Comparison of ENCODE assay signal across 9 cellular contexts in the genomic region with DNA sequence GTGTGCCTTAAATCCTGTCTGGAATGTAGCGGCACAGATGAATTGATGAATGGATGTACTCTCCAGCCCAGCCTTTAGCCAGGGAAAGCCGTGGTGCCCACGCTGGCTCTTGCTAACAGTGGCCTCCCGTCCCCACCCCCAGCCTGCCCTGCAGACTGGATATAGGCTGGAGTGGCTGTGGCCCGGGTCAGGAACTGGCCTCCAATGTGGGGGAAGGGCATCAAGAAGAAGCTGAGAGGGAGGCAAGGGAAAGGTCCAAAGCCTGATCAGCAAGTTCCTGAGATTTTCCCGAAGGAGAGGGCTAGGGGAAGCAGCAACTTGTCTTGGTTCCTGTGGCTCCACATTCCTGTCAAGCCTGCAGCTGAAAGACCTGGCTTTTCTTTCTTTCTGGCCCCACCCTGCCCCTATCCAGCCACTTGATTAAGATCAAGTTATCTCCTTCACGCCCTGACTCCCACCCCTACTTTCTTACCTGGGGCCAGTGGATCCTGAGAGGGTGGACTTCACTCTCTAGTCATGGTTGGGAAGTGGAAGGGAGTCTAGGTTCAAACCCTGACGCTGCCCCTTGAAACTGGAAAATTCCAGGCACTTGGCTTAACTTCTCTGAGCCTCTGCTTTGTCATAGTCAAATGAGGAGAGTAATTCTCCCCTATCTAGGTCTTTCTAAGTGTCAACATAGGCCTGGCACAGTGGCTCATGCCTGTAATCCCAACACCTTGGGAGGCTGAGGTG. TPM values are rescaled to one million over a fixed set of nuclear protein-coding genes. Genes with fewer than 3 reads are reported as not detected.
DNase-seq lines count a peak whose midpoint lies in the region; ATAC-seq and TF ChIP-seq lines count a peak whose summit lies in the region.
"Had no signal": no experiment of that assay in that cellular context is flagged by ENCODE, and none has a peak within 500 bp of the region (broad histone marks: within the 10 kb centered on the region; RNA-seq: fewer than 3 reads in every experiment).

No MANE protein-coding gene starts in this region.

- H3K9ac ChIP-seq in mesenchymal stem cell (ENCODE audit: low read length), result peak overlapping the region; percentile 47

- H3K27me3 ChIP-seq in CD4-positive, alpha-beta memory T cell (ENCODE audit: insufficient read depth, low read length), result no peaks in the 10 kb centered on the region
- no peaks in the 10 kb centered on the region for H3K27me3 ChIP-seq in mesenchymal stem cell (ENCODE audit: control insufficient read depth in 1 of 2, insufficient read depth in 1 of 2, low read length in 2 of 2)

- H3K14ac ChIP-seq in mesenchymal stem cell (ENCODE audit: low read length in 2 of 2), result no peak overlapping the region

- H3K36me3 Mint-ChIP-seq in CD4-positive, alpha-beta memory T cell, result peaks cover 5 to 14% of the 10 kb centered on the region in 2 donors
- peaks cover 20% of the 10 kb centered on the region for H3K36me3 Mint-ChIP-seq in activated T-helper 17 cell treated with anti-CD3 and anti-CD28 coated beads, Interleukin-2, amount 50 U/mL, for 72 hours (ENCODE audit: low read depth)

- H4K91ac ChIP-seq in mesenchymal stem cell (ENCODE audit: low read length), result no peak overlapping the region

- CTCF ChIA-PET in CD4-positive, alpha-beta memory T cell (lab: Charles Lee; ENCODE audit: partially characterized antibody), result interaction anchor here (4.2 kb wide), 1 partner anchor 39 kb away, joined by 39 read pairs; no protein-coding TSS in a partner anchor
- CTCF ChIA-PET in GM10248 (lab: Yijun Ruan, JAX), result interaction anchor here (3.5 to 3.6 kb wide), 2 partner anchors 12 to 77 kb away, joined by 26 to 29 read pairs; a partner anchor contains a TSS

- TF ChIP-seq CTCF in GM10248 (IDR thresholded peaks at IDR 0.05; ENCODE audit: control extremely low read depth, extremely low read depth, low read depth, missing control alignments), result no peak

- peak overlapping the region; percentile 82 for H2BK15ac ChIP-seq in mesenchymal stem cell (ENCODE audit: low read depth, poor library complexity, severe bottlenecking)

- H2AK5ac ChIP-seq in mesenchymal stem cell (ENCODE audit: low read length, severe bottlenecking), result no peak overlapping the region

- no peak for DNase-seq in CD4-positive, alpha-beta memory T cell
- DNase-seq in mesenchymal stem cell (peak; percentile 30), GM10248 (ENCODE audit: extremely low spot score) (no peak)
- no peak for DNase-seq in activated CD8-positive, alpha-beta memory T cell treated with anti-CD3 and anti-CD28 coated beads, Interleukin-2, amount 50 U/mL, for 48 hours
- DNase-seq: GOT3; NCI-H1417 treated with DMSO at 0.1 percent for 48 hours; stimulated activated CD4-positive, alpha-beta T cell treated with anti-CD3 and anti-CD28 coated beads, Interleukin-4, amount 100 ng/mL, for 24 hours had no signal

- H3K4me1 ChIP-seq in CD4-positive, alpha-beta memory T cell (ENCODE audit: insufficient read depth, low read length), result peaks cover 14% of the 10 kb centered on the region
- H3K4me1 ChIP-seq in mesenchymal stem cell (ENCODE audit: control insufficient read depth, insufficient read depth, low read depth, low read length), result peaks cover 30% of the 10 kb centered on the region

- peak overlapping the region; percentile 55 to 93 (median 84) for H3K27ac Mint-ChIP-seq in CD4-positive, alpha-beta memory T cell
- H3K27ac Mint-ChIP-seq in activated T-helper 17 cell treated with anti-CD3 and anti-CD28 coated beads, Interleukin-2, amount 50 U/mL, for 72 hours, result peak overlapping the region; percentile 96

- H3K36me3 ChIP-seq in CD4-positive, alpha-beta memory T cell (ENCODE audit: insufficient read depth, low read length), result peaks cover 7% of the 10 kb centered on the region
- peaks cover 14 to 22% of the 10 kb centered on the region in 2 experiments for H3K36me3 ChIP-seq in mesenchymal stem cell (ENCODE audit: control insufficient read depth in 1 of 2, insufficient read depth in 2 of 2, low read depth in 1 of 2, low read length in 2 of 2)

- H3K4me3 ChIP-seq in CD4-positive, alpha-beta memory T cell (ENCODE audit: low read length in 2 of 2), result no peak overlapping the region
- no peak overlapping the region for H3K4me3 ChIP-seq in mesenchymal stem cell (ENCODE audit: insufficient read depth in 1 of 2, low read depth in 1 of 2, low read length in 2 of 2)

- H3K27ac ChIP-seq in CD4-positive, alpha-beta memory T cell (ENCODE audit: low read depth, low read length), result no peak overlapping the region
- peak overlapping the region; percentile 18 for H3K27ac ChIP-seq in mesenchymal stem cell (ENCODE audit: low read length, poor library complexity, severe bottlenecking)

- intact Hi-C loops in CD4-positive, alpha-beta memory T cell (cut with micrococcal nuclease), result no loop called here

- H3K23ac ChIP-seq in mesenchymal stem cell (ENCODE audit: low read length in 2 of 2), result no peak overlapping the region

- no peak overlapping the region for H2BK120ac ChIP-seq in mesenchymal stem cell (ENCODE audit: low read depth, low read length)

- no peak overlapping the region for H2BK12ac ChIP-seq in mesenchymal stem cell (ENCODE audit: low read length in 2 of 2)

- ATAC-seq in activated T-helper 17 cell treated with anti-CD3 and anti-CD28 coated beads, Interleukin-2, amount 50 U/mL, for 72 hours (replicated peaks), result no peak
- ATAC-seq in GM21390 (IDR thresholded peaks at IDR 0.05; ENCODE audit: unreplicated experiment), result no peak

- H3K79me1 ChIP-seq in mesenchymal stem cell (replicated peaks; ENCODE audit: low read length, poor library complexity, severe bottlenecking), result peaks cover 3% of the 10 kb centered on the region

- H3K4ac ChIP-seq in mesenchymal stem cell (ENCODE audit: low read depth in 1 of 2, low read length in 2 of 2), result no peak overlapping the region

- peak overlapping the region; percentile 50 for H4K8ac ChIP-seq in mesenchymal stem cell (ENCODE audit: low read length)

- H3K4me2 ChIP-seq in mesenchymal stem cell (ENCODE audit: low read length, poor library complexity, severe bottlenecking), result no peak overlapping the region

- no peak overlapping the region for H3K4me3 Mint-ChIP-seq in CD4-positive, alpha-beta memory T cell
- H3K4me3 Mint-ChIP-seq in activated T-helper 17 cell treated with anti-CD3 and anti-CD28 coated beads, Interleukin-2, amount 50 U/mL, for 72 hours, result peak overlapping the region; percentile 57

- no peak overlapping the region for H2BK5ac ChIP-seq in mesenchymal stem cell (ENCODE audit: low read depth, low read length, poor library complexity, severe bottlenecking)

- peak overlapping the region; percentile 16 to 26 for H3K18ac ChIP-seq in mesenchymal stem cell (ENCODE audit: low read depth in 1 of 2, low read length in 2 of 2)

- POLR2A ChIA-PET in CD4-positive, alpha-beta memory T cell (lab: Charles Lee; ENCODE audit: partially characterized antibody), result interaction anchor here (2.0 to 4.5 kb wide), 2 partner anchors 11 to 59 kb away, joined by 7 to 51 read pairs; a partner anchor contains a TSS
- POLR2A ChIA-PET in GM10248 (lab: Yijun Ruan, JAX), result no interaction called here

- H3K9me3 Mint-ChIP-seq in CD4-positive, alpha-beta memory T cell, result no peaks in the 10 kb centered on the region
- no peaks in the 10 kb centered on the region for H3K9me3 Mint-ChIP-seq in activated T-helper 17 cell treated with anti-CD3 and anti-CD28 coated beads, Interleukin-2, amount 50 U/mL, for 72 hours

- WGBS in mesenchymal stem cell, result 49% methylated on average over 6 of the region's 8 CpGs

- no peaks in the 10 kb centered on the region for H3K27me3 Mint-ChIP-seq in CD4-positive, alpha-beta memory T cell
- no peaks in the 10 kb centered on the region for H3K27me3 Mint-ChIP-seq in activated T-helper 17 cell treated with anti-CD3 and anti-CD28 coated beads, Interleukin-2, amount 50 U/mL, for 72 hours

- no peak overlapping the region for H2AFZ ChIP-seq in mesenchymal stem cell (ENCODE audit: low read depth, low read length)

- no peaks in the 10 kb centered on the region for H3K9me3 ChIP-seq in CD4-positive, alpha-beta memory T cell (ENCODE audit: control insufficient read depth in 1 of 2, low read length in 2 of 2)
- no peaks in the 10 kb centered on the region for H3K9me3 ChIP-seq in mesenchymal stem cell (ENCODE audit: control insufficient read depth, low read length)

- H3K4me1 Mint-ChIP-seq in CD4-positive, alpha-beta memory T cell, result peaks cover 16 to 35% (median 27%) of the 10 kb centered on the region in 4 donors
- H3K4me1 Mint-ChIP-seq in activated T-helper 17 cell treated with anti-CD3 and anti-CD28 coated beads, Interleukin-2, amount 50 U/mL, for 72 hours, result peaks cover 12% of the 10 kb centered on the region

RNA-seq across cellular contexts. Expression of a gene that starts 11.0 kb away (rescaled TPM):
- total RNA-seq in CD4-positive, alpha-beta memory T cell, result 10 to 100 TPM; 30.7 to 31.0 TPM
- polyA plus RNA-seq in CD4-positive, alpha-beta memory T cell, result 1 to 10 TPM in 1 of 2 donors, under 1 TPM in 1; 0.77 to 4.4 TPM
- 10 to 100 TPM; 10.3 to 15.9 TPM for total RNA-seq in activated T-helper 17 cell treated with anti-CD3 and anti-CD28 coated beads, Interleukin-2, amount 50 U/mL, for 72 hours
- 19.9 TPM for polyA plus RNA-seq in mesenchymal stem cell (2013, experiment 1 of 2)
- 19.0 TPM for polyA plus RNA-seq in mesenchymal stem cell (2013, experiment 2 of 2)

RNA-seq across cellular contexts. Expression of a gene that starts 45.9 kb away (rescaled TPM):
- total RNA-seq in CD4-positive, alpha-beta memory T cell, result 100 to 1,000 TPM; 550 to 571 TPM
- 100 to 1,000 TPM; 226 to 364 TPM for polyA plus RNA-seq in CD4-positive, alpha-beta memory T cell
- total RNA-seq in activated T-helper 17 cell treated with anti-CD3 and anti-CD28 coated beads, Interleukin-2, amount 50 U/mL, for 72 hours, result 100 to 1,000 TPM; 553 to 834 TPM
- polyA plus RNA-seq in mesenchymal stem cell (2013, experiment 1 of 2), result 453 TPM
- 471 TPM for polyA plus RNA-seq in mesenchymal stem cell (2013, experiment 2 of 2)

RNA-seq across cellular contexts. Expression of a gene that starts 51.0 kb away (rescaled TPM):
- 10 to 100 TPM; 21.6 to 22.7 TPM for total RNA-seq in CD4-positive, alpha-beta memory T cell
- 10 to 100 TPM; 11.0 to 13.4 TPM for polyA plus RNA-seq in CD4-positive, alpha-beta memory T cell
- 10 to 100 TPM; 13.0 to 25.2 TPM for total RNA-seq in activated T-helper 17 cell treated with anti-CD3 and anti-CD28 coated beads, Interleukin-2, amount 50 U/mL, for 72 hours
- polyA plus RNA-seq in mesenchymal stem cell (2013, experiment 1 of 2), result 16.7 TPM
- polyA plus RNA-seq in mesenchymal stem cell (2013, experiment 2 of 2), result 15.9 TPM

RNA-seq across cellular contexts. Expression of a gene that starts 58.3 kb away (rescaled TPM):
- not detected for total RNA-seq in CD4-positive, alpha-beta memory T cell
- not detected for polyA plus RNA-seq in CD4-positive, alpha-beta memory T cell
- total RNA-seq in activated T-helper 17 cell treated with anti-CD3 and anti-CD28 coated beads, Interleukin-2, amount 50 U/mL, for 72 hours, result under 1 TPM in 1 of 2 donors, not detected in 1; 0.84 TPM
- 0.17 TPM for polyA plus RNA-seq in mesenchymal stem cell (2013, experiment 1 of 2)
- polyA plus RNA-seq in mesenchymal stem cell (2013, experiment 2 of 2), result 0.27 TPM

RNA-seq across cellular contexts. Expression of a gene that starts 58.4 kb away (rescaled TPM):
- total RNA-seq in CD4-positive, alpha-beta memory T cell, result 10 to 100 TPM; 44.9 to 47.5 TPM
- polyA plus RNA-seq in CD4-positive, alpha-beta memory T cell, result 100 to 1,000 TPM; 133 to 158 TPM
- total RNA-seq in activated T-helper 17 cell treated with anti-CD3 and anti-CD28 coated beads, Interleukin-2, amount 50 U/mL, for 72 hours, result 10 to 100 TPM; 48.1 to 95.1 TPM
- 88.8 TPM for polyA plus RNA-seq in mesenchymal stem cell (2013, experiment 1 of 2)
- 95.4 TPM for polyA plus RNA-seq in mesenchymal stem cell (2013, experiment 2 of 2)
